18 cellular contexts compared by ENCODE assay signal in the genomic region with DNA sequence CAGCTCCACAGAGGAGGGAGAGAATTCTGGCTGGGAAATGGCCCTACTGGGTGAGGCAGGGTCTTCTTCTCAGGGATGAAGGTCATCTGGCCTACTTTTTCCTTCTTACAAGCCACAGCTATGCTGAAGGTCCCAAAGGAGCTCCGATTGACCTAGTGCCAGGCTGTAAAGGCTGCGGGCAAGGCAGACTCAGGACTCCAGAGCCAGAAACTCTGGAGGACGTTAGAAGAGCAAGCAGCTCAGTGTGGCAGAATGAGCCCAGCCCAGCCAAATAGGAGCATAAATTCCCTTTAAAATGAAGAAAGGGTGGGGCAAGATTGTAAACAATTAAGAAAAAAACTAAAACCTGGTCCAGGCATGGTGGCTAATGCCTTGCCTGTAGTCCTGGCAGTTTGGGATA.
"Had no signal": no experiment of that assay in that cellular context is flagged by ENCODE, and none has a peak within 500 bp of the region (broad histone marks: within the 10 kb centered on the region; RNA-seq: fewer than 3 reads in every experiment).

No MANE protein-coding gene starts in this region.

- H3K27ac ChIP-seq: colonic mucosa, foreskin keratinocyte, left ventricle myocardium inferior, lower lobe of right lung, neural progenitor cell, parathyroid adenoma, psoas muscle, spleen, stomach had no signal

- H2AFZ ChIP-seq: neural progenitor cell, parathyroid adenoma had no signal

- DNase-seq: colonic mucosa; dermis blood vessel endothelial cell; erythroblast; foreskin keratinocyte; immature natural killer cell; left ventricle myocardium inferior; lower lobe of right lung; occipital lobe; psoas muscle; retina; spleen; stimulated activated CD4-positive, alpha-beta T cell treated with anti-CD3 and anti-CD28 coated beads, Interleukin-2, amount 100 ng/mL, for 24 hours; stimulated activated naive CD4-positive, alpha-beta T cell; stomach had no signal

- ATAC-seq: foreskin keratinocyte; lower lobe of right lung; natural killer cell treated with Interleukin-12 subunit alpha and Interleukin-12 subunit beta and Interleukin-15 and Interleukin-18, amount 100 ng/mL, for 72 hours; psoas muscle; sciatic nerve had no signal

- H3K4me3 ChIP-seq: colonic mucosa, left ventricle myocardium inferior, lower lobe of right lung, neural progenitor cell, psoas muscle, spleen, stomach had no signal

- H3K9me3 ChIP-seq: colonic mucosa, left ventricle myocardium inferior, lower lobe of right lung, psoas muscle, spleen, stomach had no signal

- H3K36me3 ChIP-seq: colonic mucosa, left ventricle myocardium inferior, lower lobe of right lung, neural progenitor cell, spleen, stomach had no signal

- H3K4me1 ChIP-seq: colonic mucosa, foreskin keratinocyte, lower lobe of right lung, psoas muscle, spleen, stomach had no signal

- H3K79me2 ChIP-seq: parathyroid adenoma had no signal

- H3K27me3 ChIP-seq: colonic mucosa, foreskin keratinocyte, neural progenitor cell, spleen, stomach had no signal

- H3K4me2 ChIP-seq: neural progenitor cell had no signal
